In genomic region chr17:29005936-29006438, GRCh38 we compare ENCODE assay signal across 8 cellular contexts. TPM values are rescaled to one million over a fixed set of nuclear protein-coding genes. Genes with fewer than 3 reads are reported as not detected.
DNase-seq lines count a peak whose midpoint lies in the region; ATAC-seq and TF ChIP-seq lines count a peak whose summit lies in the region.

SEZ6 (minus strand) TSS chr17:29006033; CDS start chr17:29005869, 164 bp downstream.

- no peak for TF ChIP-seq POLR2A in prostate gland (IDR thresholded peaks at IDR 0.05)

- no peak within 1 kb of the TSS for H2AFZ ChIP-seq in Karpas-422 (ENCODE audit: low read length)

- peaks cover 0 to 4% of the 10 kb centered on the region in 2 donors for H3K36me3 Mint-ChIP-seq in CD4-positive, alpha-beta memory T cell
- no peaks in the 10 kb centered on the region for H3K36me3 Mint-ChIP-seq in activated naive CD8-positive, alpha-beta T cell treated with anti-CD3 and anti-CD28 coated beads, Interleukin-2, amount 10 ng/mL, durations not matched to agents 7 days and 5 days

- H3K4me1 Mint-ChIP-seq in CD4-positive, alpha-beta memory T cell: peaks cover 0 to 1% (median 0%) of the 10 kb centered on the region in 4 donors
- peaks cover 3% of the 10 kb centered on the region for H3K4me1 Mint-ChIP-seq in activated naive CD8-positive, alpha-beta T cell treated with anti-CD3 and anti-CD28 coated beads, Interleukin-2, amount 10 ng/mL, durations not matched to agents 7 days and 5 days

- ATAC-seq in activated naive CD8-positive, alpha-beta T cell treated with anti-CD3 and anti-CD28 coated beads, Interleukin-2, amount 10 ng/mL, durations not matched to agents 7 days and 5 days (ENCODE audit: low read depth): peak; percentile 73
- peak; percentile 85 to 94 (median 88) for ATAC-seq in heart right ventricle
- no peak for ATAC-seq in GM18868 (IDR thresholded peaks at IDR 0.05; ENCODE audit: unreplicated experiment)

- H3K9me3 ChIP-seq in CD4-positive, alpha-beta memory T cell (ENCODE audit: control insufficient read depth in 1 of 2, low read length in 2 of 2): no peaks in the 10 kb centered on the region
- H3K9me3 ChIP-seq in Karpas-422 (ENCODE audit: low read length): no peaks in the 10 kb centered on the region
- no peaks in the 10 kb centered on the region for H3K9me3 ChIP-seq in heart right ventricle
- no peaks in the 10 kb centered on the region for H3K9me3 ChIP-seq in prostate gland

- H3K27ac ChIP-seq in CD4-positive, alpha-beta memory T cell (ENCODE audit: low read depth, low read length): no peak within 1 kb of the TSS
- no peak within 1 kb of the TSS for H3K27ac ChIP-seq in Karpas-422 (ENCODE audit: low read length)
- no peak within 1 kb of the TSS for H3K27ac ChIP-seq in heart right ventricle
- H3K27ac ChIP-seq in prostate gland: no peak within 1 kb of the TSS

- POLR2A ChIA-PET in CD4-positive, alpha-beta memory T cell (lab: Charles Lee; ENCODE audit: partially characterized antibody): no interaction called here
- POLR2A ChIA-PET in activated naive CD8-positive, alpha-beta T cell treated with anti-CD3 and anti-CD28 coated beads, Interleukin-2, amount 10 ng/mL, durations not matched to agents 7 days and 5 days (lab: Charles Lee): no interaction called here

- H3K27me3 ChIP-seq in CD4-positive, alpha-beta memory T cell (ENCODE audit: insufficient read depth, low read length): peaks cover 32% of the 10 kb centered on the region
- H3K27me3 ChIP-seq in Karpas-422 (ENCODE audit: low read length) (no peaks in the 10 kb centered on the region), heart right ventricle (peaks cover 4 to 65% (median 58%) of the 10 kb centered on the region in 7 donors), prostate gland (replicated peaks; ENCODE audit: insufficient read depth) (peaks cover 17% of the 10 kb centered on the region)

- H3K9me2 ChIP-seq in Karpas-422 (replicated peaks; ENCODE audit: insufficient read depth, low read length): no peaks in the 10 kb centered on the region

- CTCF ChIA-PET in CD4-positive, alpha-beta memory T cell (lab: Charles Lee; ENCODE audit: partially characterized antibody): no interaction called here

- peak; percentile 39 to 57 (median 53) for DNase-seq in CD4-positive, alpha-beta memory T cell
- DNase-seq in Karpas-422: peak; percentile 88
- DNase-seq in SK-MEL-5 (ENCODE audit: low read depth, low spot score): peak; percentile 67
- peak; percentile 85 for DNase-seq in activated naive CD8-positive, alpha-beta T cell treated with anti-CD3 and anti-CD28 coated beads, Interleukin-2, amount 10 ng/mL, durations not matched to agents 7 days and 5 days
- peak; percentile 77 to 78 for DNase-seq in heart right ventricle
- DNase-seq in prostate gland (ENCODE audit: low spot score): peak; percentile 47
- DNase-seq in ureter (ENCODE audit: low spot score): peak; percentile 65

- no peaks in the 10 kb centered on the region for H3K79me2 ChIP-seq in Karpas-422 (ENCODE audit: low read length)

- peaks cover 48 to 51% of the 10 kb centered on the region in 2 donors for H3K27me3 Mint-ChIP-seq in CD4-positive, alpha-beta memory T cell
- peaks cover 65% of the 10 kb centered on the region for H3K27me3 Mint-ChIP-seq in activated naive CD8-positive, alpha-beta T cell treated with anti-CD3 and anti-CD28 coated beads, Interleukin-2, amount 10 ng/mL, durations not matched to agents 7 days and 5 days

- peak within 1 kb of the TSS in 1 of 8 donors; percentile 25 for H3K4me3 Mint-ChIP-seq in CD4-positive, alpha-beta memory T cell
- no peak within 1 kb of the TSS for H3K4me3 Mint-ChIP-seq in activated naive CD8-positive, alpha-beta T cell treated with anti-CD3 and anti-CD28 coated beads, Interleukin-2, amount 10 ng/mL, durations not matched to agents 7 days and 5 days

- peak in 3 of 9 donors; percentile 7 to 26 (median 8) for TF ChIP-seq CTCF in heart right ventricle (IDR thresholded peaks at IDR 0.05)
- TF ChIP-seq CTCF in prostate gland (IDR thresholded peaks at IDR 0.05): peak in 1 of 4 experiments; percentile 22

- H4K20me1 ChIP-seq in Karpas-422 (ENCODE audit: insufficient read depth, low read depth, low read length): no peaks in the 10 kb centered on the region

- no peak within 1 kb of the TSS for H3K4me3 ChIP-seq in CD4-positive, alpha-beta memory T cell (ENCODE audit: low read length in 2 of 2)
- H3K4me3 ChIP-seq in Karpas-422 (ENCODE audit: low read length) (no peak within 1 kb of the TSS), heart right ventricle (no peak within 1 kb of the TSS), prostate gland (peak within 1 kb of the TSS in 1 of 2 donors; percentile 12)

- in situ Hi-C loops in SK-MEL-5 (cut with HindIII; ENCODE audit: low pct_unique_long_range_greater_than_20kb, low sequenced_read_pairs): no loop called here

- H3K27ac Mint-ChIP-seq in CD4-positive, alpha-beta memory T cell: peak within 1 kb of the TSS in 1 of 7 donors; percentile 66
- no peak within 1 kb of the TSS for H3K27ac Mint-ChIP-seq in activated naive CD8-positive, alpha-beta T cell treated with anti-CD3 and anti-CD28 coated beads, Interleukin-2, amount 10 ng/mL, durations not matched to agents 7 days and 5 days

- no peak within 1 kb of the TSS for H3K4me2 ChIP-seq in Karpas-422 (ENCODE audit: low read depth, low read length, poor library complexity, severe bottlenecking)

- H3K4me1 ChIP-seq in CD4-positive, alpha-beta memory T cell (ENCODE audit: insufficient read depth, low read length): peaks cover 4% of the 10 kb centered on the region
- peaks cover 3% of the 10 kb centered on the region for H3K4me1 ChIP-seq in Karpas-422 (ENCODE audit: low read length)
- H3K4me1 ChIP-seq in heart right ventricle: peaks cover 0 to 8% (median 0%) of the 10 kb centered on the region in 9 donors
- H3K4me1 ChIP-seq in prostate gland (replicated peaks): peaks cover 4% of the 10 kb centered on the region

- H3K9ac ChIP-seq in Karpas-422 (ENCODE audit: low read length): no peak within 1 kb of the TSS

- H3K9me3 Mint-ChIP-seq in CD4-positive, alpha-beta memory T cell: peaks cover 0 to 3% (median 1%) of the 10 kb centered on the region in 8 donors
- no peaks in the 10 kb centered on the region for H3K9me3 Mint-ChIP-seq in activated naive CD8-positive, alpha-beta T cell treated with anti-CD3 and anti-CD28 coated beads, Interleukin-2, amount 10 ng/mL, durations not matched to agents 7 days and 5 days

- WGBS in heart right ventricle, 2 donors: 2% methylated on average over 29 to 40 of the region's 40 CpGs
- 3% methylated on average over 28 of the region's 40 CpGs for WGBS in prostate gland

- no peaks in the 10 kb centered on the region for H3K36me3 ChIP-seq in CD4-positive, alpha-beta memory T cell (ENCODE audit: insufficient read depth, low read length)
- H3K36me3 ChIP-seq in Karpas-422 (ENCODE audit: insufficient read depth, low read length): no peaks in the 10 kb centered on the region
- H3K36me3 ChIP-seq in heart right ventricle: no peaks in the 10 kb centered on the region
- H3K36me3 ChIP-seq in prostate gland: no peaks in the 10 kb centered on the region

- intact Hi-C loops in CD4-positive, alpha-beta memory T cell (cut with micrococcal nuclease): no loop called here
- intact Hi-C loops in heart right ventricle (cut with DNase I): no loop called here
- intact Hi-C loops in prostate gland (cut with DNase I): no loop called here

RNA-seq across cellular contexts. Expression of gene SEZ6, which starts in this region (rescaled TPM):
- not detected for total RNA-seq in CD4-positive, alpha-beta memory T cell
- under 1 TPM; 0.41 to 0.81 TPM for polyA plus RNA-seq in CD4-positive, alpha-beta memory T cell
- not detected in 2 replicates for total RNA-seq in Karpas-422 (2014; rRNA removed; shearing (Covaris generic); ENCODE audit: low replicate concordance)
- total RNA-seq in SK-MEL-5 (2014; rRNA removed; shearing (Covaris generic)): not detected in 2 replicates
- 0.14 TPM in 1 of 2 replicates, not detected in the other for polyA plus RNA-seq in SK-MEL-5 (2015; cell fraction: cytosol; rRNA removed)
- polyA plus RNA-seq in SK-MEL-5 (2015; cell fraction: nucleus; rRNA removed): not detected in 2 replicates
- not detected for total RNA-seq in activated naive CD8-positive, alpha-beta T cell treated with anti-CD3 and anti-CD28 coated beads, Interleukin-2, amount 10 ng/mL, durations not matched to agents 7 days and 5 days
- total RNA-seq in heart right ventricle (not detected), prostate gland (1 to 10 TPM in 1 of 2 donors, under 1 TPM in 1; 0.05 to 1.0 TPM), ureter (not detected)
- polyA plus RNA-seq in heart right ventricle: not detected

Comparison
In these comparisons a context has a peak if more than half of its experiments do, and no peak if none do; other contexts are left out.
1. Peak in DNase-seq in CD4-positive, alpha-beta memory T cell; RNA of the gene not detected or under 1 TPM.
2. Peak in DNase-seq in Karpas-422; RNA of the gene not detected or under 1 TPM.
3. Peak in DNase-seq in SK-MEL-5; RNA of the gene not detected or under 1 TPM.
4. Peak in DNase-seq and ATAC-seq in activated naive CD8-positive, alpha-beta T cell treated with anti-CD3 and anti-CD28 coated beads, Interleukin-2, amount 10 ng/mL, durations not matched to agents 7 days and 5 days; RNA of the gene not detected or under 1 TPM.
5. Peak in DNase-seq and ATAC-seq in heart right ventricle; RNA of the gene not detected or under 1 TPM.
6. Peak in DNase-seq in ureter; RNA of the gene not detected or under 1 TPM.